9 cellular contexts compared by ENCODE assay signal in genomic region chr6:30686908-30687658, GRCh38. TPM values are rescaled to one million over a fixed set of nuclear protein-coding genes. Genes with fewer than 3 reads are reported as not detected.
DNase-seq lines count a peak whose midpoint lies in the region; ATAC-seq, FAIRE-seq and TF ChIP-seq lines count a peak whose summit lies in the region.
"Had no signal": no experiment of that assay in that cellular context is flagged by ENCODE, and none has a peak within 500 bp of the region (broad histone marks: within the 10 kb centered on the region; RNA-seq: fewer than 3 reads in every experiment).

No MANE protein-coding gene starts in this region.

- peak; percentile 49 for ATAC-seq in HG03097 (IDR thresholded peaks at IDR 0.05; ENCODE audit: low FRiP score, unreplicated experiment)

- DNase-seq in NK-92 treated with Interleukin-12 subunit alpha and Interleukin-12 subunit beta, amount 100 ng/mL, for 24 hours (lab: John Stamatoyannopoulos, UW): peak; percentile 38
- DNase-seq in NK-92 (lab: John Stamatoyannopoulos, UW; ENCODE audit: unreplicated experiment) (no peak), NCI-H2171 (lab: John Stamatoyannopoulos, UW) (peak; percentile 79), WERI-Rb-1 (peak; percentile 100), bronchial epithelial cell (ENCODE audit: low read depth) (peak; percentile 94), iris pigment epithelial cell (ENCODE audit: low read depth) (peak; percentile 92), spleen (peak; percentile 99)

- H3K27me3 ChIP-seq in WERI-Rb-1 (ENCODE audit: insufficient read depth, low read depth, severe bottlenecking) (no peaks in the 10 kb centered on the region), bronchial epithelial cell (ENCODE audit: control insufficient read depth, insufficient read depth, low read length) (no peaks in the 10 kb centered on the region), spleen (replicated peaks in 1 of 7) (no peaks in the 10 kb centered on the region)

- intact Hi-C loops in spleen (cut with DNase I; ENCODE audit: low total_unique reads): no loop called here

- FAIRE-seq in bronchial epithelial cell (lab: Jason Lieb, UNC): no peak
- FAIRE-seq: A204.1 had no signal

- peak in 1 of 3 donors; percentile 64 for TF ChIP-seq POLR2A in spleen (IDR thresholded peaks at IDR 0.05)

- H3K9me3 ChIP-seq in WERI-Rb-1 (ENCODE audit: severe bottlenecking): no peaks in the 10 kb centered on the region
- no peaks in the 10 kb centered on the region for H3K9me3 ChIP-seq in spleen

- TF ChIP-seq CTCF in WERI-Rb-1 (IDR thresholded peaks at IDR 0.05; ENCODE audit: low read depth, low read length) (no peak), bronchial epithelial cell (IDR thresholded peaks at IDR 0.05; ENCODE audit: insufficient read depth, low read length, severe bottlenecking) (no peak), spleen (IDR thresholded peaks at IDR 0.05 in 8 of 11, conservative IDR thresholded peaks at IDR 0.05 in 3 of 11) (peak in 1 of 11 experiments; percentile 14)

- H3K4me3 ChIP-seq in WERI-Rb-1 (ENCODE audit: low read depth, low read length): peak overlapping the region; percentile 77
- H3K4me3 ChIP-seq in bronchial epithelial cell (ENCODE audit: low read depth, low read length): peak overlapping the region; percentile 76
- peak overlapping the region; percentile 90 to 99 (median 96) for H3K4me3 ChIP-seq in spleen

- peak overlapping the region; percentile 98 for H3K27ac ChIP-seq in WERI-Rb-1
- peak overlapping the region; percentile 93 to 100 (median 98) for H3K27ac ChIP-seq in spleen

- H3K36me3 ChIP-seq in WERI-Rb-1: peaks cover 48% of the 10 kb centered on the region
- peaks cover 6% of the 10 kb centered on the region for H3K36me3 ChIP-seq in bronchial epithelial cell (ENCODE audit: control insufficient read depth, insufficient read depth, low read length)
- peaks cover 0 to 7% (median 0%) of the 10 kb centered on the region in 6 donors for H3K36me3 ChIP-seq in spleen

- peaks cover 36 to 81% (median 58%) of the 10 kb centered on the region in 6 donors for H3K4me1 ChIP-seq in spleen

- WGBS in spleen, 5 donors: 0 to 2% (median 1%) methylated on average over 31 to 51 of the region's 52 CpGs

RNA-seq across cellular contexts. Expression of gene PPP1R18, which starts 0.6 kb away (rescaled TPM):
- total RNA-seq in bronchial epithelial cell (26.0 and 32.6 TPM in 2 replicates), spleen (100 to 1,000 TPM; 128 to 187 (median 150) TPM)
- 100 to 1,000 TPM; 153 to 188 (median 186) TPM for polyA plus RNA-seq in spleen

RNA-seq across cellular contexts. Expression of gene NRM, which starts 3.7 kb away (rescaled TPM):
- total RNA-seq in bronchial epithelial cell: 0.26 and 0.51 TPM in 2 replicates
- total RNA-seq in spleen: 10 to 100 TPM in 6 of 7 donors, 1 to 10 TPM in 1; 9.8 to 13.8 (median 11.0) TPM
- polyA plus RNA-seq in spleen: 10 to 100 TPM; 14.1 to 19.6 (median 17.7) TPM

RNA-seq across cellular contexts. Expression of gene DHX16, which starts 14.3 kb away (rescaled TPM):
- total RNA-seq in bronchial epithelial cell (38.4 and 44.3 TPM in 2 replicates), spleen (10 to 100 TPM; 30.0 to 39.6 (median 35.4) TPM)
- 10 to 100 TPM; 21.7 to 39.7 (median 33.8) TPM for polyA plus RNA-seq in spleen

RNA-seq across cellular contexts. Expression of gene MDC1, which starts 30.0 kb away (rescaled TPM):
- 2.4 and 2.7 TPM in 2 replicates for total RNA-seq in bronchial epithelial cell
- total RNA-seq in spleen: 10 to 100 TPM; 20.8 to 47.7 (median 39.0) TPM
- polyA plus RNA-seq in spleen: 10 to 100 TPM in 2 of 3 donors, 1 to 10 TPM in 1; 7.8 to 18.2 (median 16.5) TPM

RNA-seq across cellular contexts. Expression of gene TUBB, which starts 33.1 kb away (rescaled TPM):
- total RNA-seq in bronchial epithelial cell (131 and 136 TPM in 2 replicates), spleen (100 to 1,000 TPM; 189 to 344 (median 272) TPM)
- 100 to 1,000 TPM; 109 to 203 (median 182) TPM for polyA plus RNA-seq in spleen
